Comparison of ENCODE assay signal across 8 cellular contexts in the genomic region with DNA sequence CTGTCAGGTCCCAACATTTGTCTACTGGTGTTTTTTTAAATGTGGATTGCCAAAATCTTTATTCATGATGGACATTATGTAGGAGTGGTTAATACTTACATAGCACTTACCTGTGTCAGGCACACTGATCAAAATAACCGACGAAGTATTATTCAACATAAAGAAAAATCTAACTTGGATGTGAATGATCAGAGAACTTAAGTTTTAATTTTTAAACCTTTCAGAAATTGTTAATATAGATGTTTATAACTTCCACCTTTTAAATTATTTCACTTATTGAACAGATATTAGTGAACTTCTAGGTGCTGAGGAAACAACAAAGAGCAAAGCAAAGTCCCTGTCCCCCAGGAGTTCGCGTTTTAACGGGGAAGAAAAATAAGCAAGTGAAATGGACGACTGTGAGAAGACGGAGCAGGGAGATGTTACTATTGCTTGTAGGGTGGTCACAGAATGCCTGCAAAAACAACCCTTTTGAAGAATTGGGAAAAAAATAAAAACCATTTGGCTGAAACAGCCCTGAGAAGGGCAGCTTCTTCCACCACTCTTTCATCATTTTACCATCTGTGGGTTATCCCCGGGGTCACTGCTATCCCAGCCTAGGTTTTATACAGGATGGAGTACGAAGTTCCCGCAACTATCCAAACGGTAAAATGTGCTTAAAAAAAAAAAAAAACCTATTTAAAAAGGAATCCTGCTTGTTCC. TPM values are rescaled to one million over a fixed set of nuclear protein-coding genes. Genes with fewer than 3 reads are reported as not detected.
A peak's percentile ranks its signal among the peaks of the same experiment; 100 is the strongest.
DNase-seq lines count a peak whose midpoint lies in the region; ATAC-seq and TF ChIP-seq lines count a peak whose summit lies in the region.

No MANE protein-coding gene starts in this region.

- peak overlapping the region; percentile 78 for H3K4me3 Mint-ChIP-seq in activated CD4-positive, alpha-beta T cell treated with anti-CD3 and anti-CD28 coated beads for 36 hours
- peak overlapping the region; percentile 92 for H3K4me3 Mint-ChIP-seq in progenitor cell of endocrine pancreas (ENCODE audit: low read depth)

- peak overlapping the region; percentile 48 for H3K4me3 ChIP-seq in fibroblast of mammary gland (ENCODE audit: control insufficient read depth, low read depth, low read length)

- peaks cover 8% of the 10 kb centered on the region for H3K36me3 Mint-ChIP-seq in activated CD4-positive, alpha-beta T cell treated with anti-CD3 and anti-CD28 coated beads for 36 hours (ENCODE audit: low read depth)
- peaks cover 3% of the 10 kb centered on the region for H3K36me3 Mint-ChIP-seq in progenitor cell of endocrine pancreas (ENCODE audit: insufficient read depth)

- DNase-seq in activated CD4-positive, alpha-beta T cell treated with anti-CD3 and anti-CD28 coated beads for 36 hours, result no peak
- no peak for DNase-seq in activated CD4-positive, alpha-beta T cell treated with anti-CD3 and anti-CD28 coated beads for 4 hours
- DNase-seq in SK-N-DZ (ENCODE audit: low spot score) (peak; percentile 15), fibroblast of mammary gland (ENCODE audit: low read depth) (peak; percentile 44), progenitor cell of endocrine pancreas (ENCODE audit: low spot score, unreplicated experiment) (no peak)
- DNase-seq in activated CD4-positive, alpha-beta T cell treated with anti-CD3 and anti-CD28 coated beads, Interleukin-2, amount 50 U/mL, for 1 hour, result no peak

- TF ChIP-seq CTCF in fibroblast of mammary gland (conservative IDR thresholded peaks at IDR 0.05; ENCODE audit: control insufficient read depth, insufficient read depth, low read depth, low read length), result no peak
- TF ChIP-seq CTCF in progenitor cell of endocrine pancreas (IDR thresholded peaks at IDR 0.05; ENCODE audit: unreplicated experiment), result no peak

- POLR2A ChIA-PET in activated CD4-positive, alpha-beta T cell treated with anti-CD3 and anti-CD28 coated beads for 36 hours (lab: Charles Lee), result no interaction called here

- no peaks in the 10 kb centered on the region for H3K27me3 Mint-ChIP-seq in activated CD4-positive, alpha-beta T cell treated with anti-CD3 and anti-CD28 coated beads for 36 hours
- peaks cover 3% of the 10 kb centered on the region for H3K27me3 Mint-ChIP-seq in progenitor cell of endocrine pancreas

- intact Hi-C loops in activated CD4-positive, alpha-beta T cell treated with anti-CD3 and anti-CD28 coated beads for 36 hours (cut with DNase I, micrococcal nuclease), result loop anchor here (1.0 to 5.0 kb wide), 5 partner anchors 87 to 228 kb away; partner anchors contain the start of genes RAB8B (in 2 of the 2), RPS27L (in 2 of the 2) and LACTB (in 1 of the 2)

- CTCF ChIA-PET in activated CD4-positive, alpha-beta T cell treated with anti-CD3 and anti-CD28 coated beads for 36 hours (lab: Charles Lee), result interaction anchor here (1.4 kb wide), 1 partner anchor 10 kb away, joined by 3 read pairs; no protein-coding TSS in a partner anchor

- H3K4me1 Mint-ChIP-seq in activated CD4-positive, alpha-beta T cell treated with anti-CD3 and anti-CD28 coated beads for 36 hours, result peaks cover 29% of the 10 kb centered on the region
- peaks cover 14% of the 10 kb centered on the region for H3K4me1 Mint-ChIP-seq in progenitor cell of endocrine pancreas (ENCODE audit: low read depth)

- ATAC-seq in activated CD4-positive, alpha-beta T cell treated with anti-CD3 and anti-CD28 coated beads for 36 hours, result peak; percentile 4
- ATAC-seq in GM18870 (IDR thresholded peaks at IDR 0.05; ENCODE audit: unreplicated experiment), result no peak
- ATAC-seq in HG03469 (IDR thresholded peaks at IDR 0.05; ENCODE audit: unreplicated experiment), result no peak

- H3K27ac Mint-ChIP-seq in activated CD4-positive, alpha-beta T cell treated with anti-CD3 and anti-CD28 coated beads for 36 hours, result peak overlapping the region; percentile 88
- peak overlapping the region; percentile 96 for H3K27ac Mint-ChIP-seq in progenitor cell of endocrine pancreas

- no peaks in the 10 kb centered on the region for H3K9me3 Mint-ChIP-seq in activated CD4-positive, alpha-beta T cell treated with anti-CD3 and anti-CD28 coated beads for 36 hours (ENCODE audit: low read depth)
- peaks cover 3% of the 10 kb centered on the region for H3K9me3 Mint-ChIP-seq in progenitor cell of endocrine pancreas (ENCODE audit: low read depth)

RNA-seq across cellular contexts. Expression of gene APH1B, which starts 0.9 kb away (rescaled TPM):
- total RNA-seq in activated CD4-positive, alpha-beta T cell treated with anti-CD3 and anti-CD28 coated beads for 36 hours, result 1 to 10 TPM; 6.5 to 7.8 TPM
- 8.8 and 10.9 TPM in 2 replicates for polyA plus RNA-seq in SK-N-DZ (2014; cell fraction: cytosol; rRNA removed)
- polyA plus RNA-seq in SK-N-DZ (2014; cell fraction: nucleus; rRNA removed), result 5.6 and 6.1 TPM in 2 replicates
- 17.6 and 19.8 TPM in 2 replicates for total RNA-seq in progenitor cell of endocrine pancreas

Comparison
In these comparisons a context has a peak if more than half of its experiments do, and no peak if none do; other contexts are left out.
1. DNase-seq: peak in SK-N-DZ (single experiment) and fibroblast of mammary gland (single experiment); none in activated CD4-positive, alpha-beta T cell treated with anti-CD3 and anti-CD28 coated beads for 36 hours (single experiment), activated CD4-positive, alpha-beta T cell treated with anti-CD3 and anti-CD28 coated beads for 4 hours (0 of 2), progenitor cell of endocrine pancreas (single experiment) and activated CD4-positive, alpha-beta T cell treated with anti-CD3 and anti-CD28 coated beads, Interleukin-2, amount 50 U/mL, for 1 hour (single experiment).